In genomic region chr2:241637233-241638062, GRCh38 we compare ENCODE assay signal across 1 cellular context.
TF ChIP-seq lines count a peak whose summit lies in the region.

ATG4B (plus strand) TSS chr2:241637693; CDS start chr2:241637715, 22 bp downstream.

TF ChIP-seq in GM12878, 131 proteins besides CTCF, POLR2A, EP300 and RAD21 (continued from another document and continues in another):
- TF ChIP-seq, protein P1, sequence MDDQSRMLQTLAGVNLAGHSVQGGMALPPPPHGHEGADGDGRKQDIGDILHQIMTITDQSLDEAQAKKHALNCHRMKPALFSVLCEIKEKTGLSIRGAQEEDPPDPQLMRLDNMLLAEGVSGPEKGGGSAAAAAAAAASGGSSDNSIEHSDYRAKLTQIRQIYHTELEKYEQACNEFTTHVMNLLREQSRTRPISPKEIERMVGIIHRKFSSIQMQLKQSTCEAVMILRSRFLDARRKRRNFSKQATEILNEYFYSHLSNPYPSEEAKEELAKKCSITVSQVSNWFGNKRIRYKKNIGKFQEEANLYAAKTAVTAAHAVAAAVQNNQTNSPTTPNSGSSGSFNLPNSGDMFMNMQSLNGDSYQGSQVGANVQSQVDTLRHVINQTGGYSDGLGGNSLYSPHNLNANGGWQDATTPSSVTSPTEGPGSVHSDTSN (IDR thresholded peaks at IDR 0.05; ENCODE audit: insufficient replicate concordance, low read depth, low read length): no peak
- TF ChIP-seq POLR2AphosphoS2 (IDR thresholded peaks at IDR 0.05; ENCODE audit: low read depth, low read length) (0 out of 2 replicates have a peak, but pooled peaks have one; percentile 67), HDAC6 (IDR thresholded peaks at IDR 0.05; ENCODE audit: unreplicated experiment) (no peak), ZBTB4 (CRISPR knock-in tag; IDR thresholded peaks at IDR 0.05) (no peak), ZBED1 (IDR thresholded peaks at IDR 0.05; ENCODE audit: borderline replicate concordance) (no peak), KLF5 (IDR thresholded peaks at IDR 0.05; ENCODE audit: partially characterized antibody) (peak; percentile 83), DPF2 (IDR thresholded peaks at IDR 0.05) (0 out of 2 replicates have a peak, but pooled peaks have one; percentile 32), KDM1A (IDR thresholded peaks at IDR 0.05; ENCODE audit: borderline replicate concordance) (no peak), TCF3 (IDR thresholded peaks at IDR 0.05; ENCODE audit: borderline replicate concordance, insufficient read depth, low read depth, low read length) (0 out of 2 replicates have a peak, but pooled peaks have one; percentile 33), CBX3 (IDR thresholded peaks at IDR 0.05; ENCODE audit: borderline replicate concordance, low read depth) (no peak), ZSCAN29 (IDR thresholded peaks at IDR 0.05) (no peak), POU2F2 (IDR thresholded peaks at IDR 0.05; ENCODE audit: borderline replicate concordance, low read depth, low read length) (0 out of 3 replicates have a peak, but pooled peaks have one; percentile 33), ZNF384 (IDR thresholded peaks at IDR 0.05; ENCODE audit: borderline replicate concordance, low read depth, low read length) (no peak), MEF2B (IDR thresholded peaks at IDR 0.05; ENCODE audit: partially characterized antibody, poor library complexity, severe bottlenecking) (no peak), SIX5 (IDR thresholded peaks at IDR 0.05; ENCODE audit: low read depth, low read length, severe bottlenecking) (peak; percentile 87), SKIL (IDR thresholded peaks at IDR 0.05; ENCODE audit: low read depth, poor library complexity, severe bottlenecking) (no peak), EGR1 (IDR thresholded peaks at IDR 0.05; ENCODE audit: borderline replicate concordance in 1 of 2, low read depth in 2 of 2, low read length in 2 of 2) (peak; percentile 49 to 55; a peak in 2 of 3 replicates), SRF (IDR thresholded peaks at IDR 0.05; ENCODE audit: low read depth in 2 of 2, low read length in 2 of 2) (peak; percentile 20 to 92; a peak in 2 of 4 replicates), MTA3 (IDR thresholded peaks at IDR 0.05; ENCODE audit: borderline replicate concordance, low read length) (no peak), LARP7 (IDR thresholded peaks at IDR 0.05) (peak; percentile 52), MTA2 (IDR thresholded peaks at IDR 0.05; ENCODE audit: low read depth) (no peak), MEF2A (IDR thresholded peaks at IDR 0.05; ENCODE audit: insufficient read depth, low read depth, low read length) (no peak), ETV6 (conservative IDR thresholded peaks at IDR 0.05 in 1 of 2, IDR thresholded peaks at IDR 0.05 in 1 of 2; ENCODE audit: borderline replicate concordance in 1 of 2, low read depth in 1 of 2) (no peak), IKZF1 (conservative IDR thresholded peaks at IDR 0.05) (peak; percentile 99), SMAD5 (IDR thresholded peaks at IDR 0.05; ENCODE audit: low read depth) (no peak), IRF4 (IDR thresholded peaks at IDR 0.05; ENCODE audit: low read depth, low read length) (no peak), ATF2 (IDR thresholded peaks at IDR 0.05; ENCODE audit: low read length) (no peak), SUPT20H (IDR thresholded peaks at IDR 0.05; ENCODE audit: borderline replicate concordance, control insufficient read depth, low read depth, low read length) (no peak), YY1 (IDR thresholded peaks at IDR 0.05; ENCODE audit: low read depth, low read length) (peak; percentile 99)
- TF ChIP-seq, protein P2, sequence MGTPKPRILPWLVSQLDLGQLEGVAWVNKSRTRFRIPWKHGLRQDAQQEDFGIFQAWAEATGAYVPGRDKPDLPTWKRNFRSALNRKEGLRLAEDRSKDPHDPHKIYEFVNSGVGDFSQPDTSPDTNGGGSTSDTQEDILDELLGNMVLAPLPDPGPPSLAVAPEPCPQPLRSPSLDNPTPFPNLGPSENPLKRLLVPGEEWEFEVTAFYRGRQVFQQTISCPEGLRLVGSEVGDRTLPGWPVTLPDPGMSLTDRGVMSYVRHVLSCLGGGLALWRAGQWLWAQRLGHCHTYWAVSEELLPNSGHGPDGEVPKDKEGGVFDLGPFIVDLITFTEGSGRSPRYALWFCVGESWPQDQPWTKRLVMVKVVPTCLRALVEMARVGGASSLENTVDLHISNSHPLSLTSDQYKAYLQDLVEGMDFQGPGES (IDR thresholded peaks at IDR 0.05): no peak
- TF ChIP-seq, protein P3, sequence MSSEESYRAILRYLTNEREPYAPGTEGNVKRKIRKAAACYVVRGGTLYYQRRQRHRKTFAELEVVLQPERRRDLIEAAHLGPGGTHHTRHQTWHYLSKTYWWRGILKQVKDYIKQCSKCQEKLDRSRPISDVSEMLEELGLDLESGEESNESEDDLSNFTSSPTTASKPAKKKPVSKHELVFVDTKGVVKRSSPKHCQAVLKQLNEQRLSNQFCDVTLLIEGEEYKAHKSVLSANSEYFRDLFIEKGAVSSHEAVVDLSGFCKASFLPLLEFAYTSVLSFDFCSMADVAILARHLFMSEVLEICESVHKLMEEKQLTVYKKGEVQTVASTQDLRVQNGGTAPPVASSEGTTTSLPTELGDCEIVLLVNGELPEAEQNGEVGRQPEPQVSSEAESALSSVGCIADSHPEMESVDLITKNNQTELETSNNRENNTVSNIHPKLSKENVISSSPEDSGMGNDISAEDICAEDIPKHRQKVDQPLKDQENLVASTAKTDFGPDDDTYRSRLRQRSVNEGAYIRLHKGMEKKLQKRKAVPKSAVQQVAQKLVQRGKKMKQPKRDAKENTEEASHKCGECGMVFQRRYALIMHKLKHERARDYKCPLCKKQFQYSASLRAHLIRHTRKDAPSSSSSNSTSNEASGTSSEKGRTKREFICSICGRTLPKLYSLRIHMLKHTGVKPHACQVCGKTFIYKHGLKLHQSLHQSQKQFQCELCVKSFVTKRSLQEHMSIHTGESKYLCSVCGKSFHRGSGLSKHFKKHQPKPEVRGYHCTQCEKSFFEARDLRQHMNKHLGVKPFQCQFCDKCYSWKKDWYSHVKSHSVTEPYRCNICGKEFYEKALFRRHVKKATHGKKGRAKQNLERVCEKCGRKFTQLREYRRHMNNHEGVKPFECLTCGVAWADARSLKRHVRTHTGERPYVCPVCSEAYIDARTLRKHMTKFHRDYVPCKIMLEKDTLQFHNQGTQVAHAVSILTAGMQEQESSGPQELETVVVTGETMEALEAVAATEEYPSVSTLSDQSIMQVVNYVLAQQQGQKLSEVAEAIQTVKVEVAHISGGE (CRISPR knock-in tag; IDR thresholded peaks at IDR 0.05): no peak
- TF ChIP-seq, protein P4, sequence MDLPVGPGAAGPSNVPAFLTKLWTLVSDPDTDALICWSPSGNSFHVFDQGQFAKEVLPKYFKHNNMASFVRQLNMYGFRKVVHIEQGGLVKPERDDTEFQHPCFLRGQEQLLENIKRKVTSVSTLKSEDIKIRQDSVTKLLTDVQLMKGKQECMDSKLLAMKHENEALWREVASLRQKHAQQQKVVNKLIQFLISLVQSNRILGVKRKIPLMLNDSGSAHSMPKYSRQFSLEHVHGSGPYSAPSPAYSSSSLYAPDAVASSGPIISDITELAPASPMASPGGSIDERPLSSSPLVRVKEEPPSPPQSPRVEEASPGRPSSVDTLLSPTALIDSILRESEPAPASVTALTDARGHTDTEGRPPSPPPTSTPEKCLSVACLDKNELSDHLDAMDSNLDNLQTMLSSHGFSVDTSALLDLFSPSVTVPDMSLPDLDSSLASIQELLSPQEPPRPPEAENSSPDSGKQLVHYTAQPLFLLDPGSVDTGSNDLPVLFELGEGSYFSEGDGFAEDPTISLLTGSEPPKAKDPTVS (IDR thresholded peaks at IDR 0.05; ENCODE audit: low read depth, low read length): no peak
- TF ChIP-seq, protein P5, sequence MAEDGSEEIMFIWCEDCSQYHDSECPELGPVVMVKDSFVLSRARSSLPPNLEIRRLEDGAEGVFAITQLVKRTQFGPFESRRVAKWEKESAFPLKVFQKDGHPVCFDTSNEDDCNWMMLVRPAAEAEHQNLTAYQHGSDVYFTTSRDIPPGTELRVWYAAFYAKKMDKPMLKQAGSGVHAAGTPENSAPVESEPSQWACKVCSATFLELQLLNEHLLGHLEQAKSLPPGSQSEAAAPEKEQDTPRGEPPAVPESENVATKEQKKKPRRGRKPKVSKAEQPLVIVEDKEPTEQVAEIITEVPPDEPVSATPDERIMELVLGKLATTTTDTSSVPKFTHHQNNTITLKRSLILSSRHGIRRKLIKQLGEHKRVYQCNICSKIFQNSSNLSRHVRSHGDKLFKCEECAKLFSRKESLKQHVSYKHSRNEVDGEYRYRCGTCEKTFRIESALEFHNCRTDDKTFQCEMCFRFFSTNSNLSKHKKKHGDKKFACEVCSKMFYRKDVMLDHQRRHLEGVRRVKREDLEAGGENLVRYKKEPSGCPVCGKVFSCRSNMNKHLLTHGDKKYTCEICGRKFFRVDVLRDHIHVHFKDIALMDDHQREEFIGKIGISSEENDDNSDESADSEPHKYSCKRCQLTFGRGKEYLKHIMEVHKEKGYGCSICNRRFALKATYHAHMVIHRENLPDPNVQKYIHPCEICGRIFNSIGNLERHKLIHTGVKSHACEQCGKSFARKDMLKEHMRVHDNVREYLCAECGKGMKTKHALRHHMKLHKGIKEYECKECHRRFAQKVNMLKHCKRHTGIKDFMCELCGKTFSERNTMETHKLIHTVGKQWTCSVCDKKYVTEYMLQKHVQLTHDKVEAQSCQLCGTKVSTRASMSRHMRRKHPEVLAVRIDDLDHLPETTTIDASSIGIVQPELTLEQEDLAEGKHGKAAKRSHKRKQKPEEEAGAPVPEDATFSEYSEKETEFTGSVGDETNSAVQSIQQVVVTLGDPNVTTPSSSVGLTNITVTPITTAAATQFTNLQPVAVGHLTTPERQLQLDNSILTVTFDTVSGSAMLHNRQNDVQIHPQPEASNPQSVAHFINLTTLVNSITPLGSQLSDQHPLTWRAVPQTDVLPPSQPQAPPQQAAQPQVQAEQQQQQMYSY (CRISPR knock-in tag; IDR thresholded peaks at IDR 0.05): no peak
- TF ChIP-seq, protein P6, sequence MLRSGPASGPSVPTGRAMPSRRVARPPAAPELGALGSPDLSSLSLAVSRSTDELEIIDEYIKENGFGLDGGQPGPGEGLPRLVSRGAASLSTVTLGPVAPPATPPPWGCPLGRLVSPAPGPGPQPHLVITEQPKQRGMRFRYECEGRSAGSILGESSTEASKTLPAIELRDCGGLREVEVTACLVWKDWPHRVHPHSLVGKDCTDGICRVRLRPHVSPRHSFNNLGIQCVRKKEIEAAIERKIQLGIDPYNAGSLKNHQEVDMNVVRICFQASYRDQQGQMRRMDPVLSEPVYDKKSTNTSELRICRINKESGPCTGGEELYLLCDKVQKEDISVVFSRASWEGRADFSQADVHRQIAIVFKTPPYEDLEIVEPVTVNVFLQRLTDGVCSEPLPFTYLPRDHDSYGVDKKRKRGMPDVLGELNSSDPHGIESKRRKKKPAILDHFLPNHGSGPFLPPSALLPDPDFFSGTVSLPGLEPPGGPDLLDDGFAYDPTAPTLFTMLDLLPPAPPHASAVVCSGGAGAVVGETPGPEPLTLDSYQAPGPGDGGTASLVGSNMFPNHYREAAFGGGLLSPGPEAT (IDR thresholded peaks at IDR 0.05; ENCODE audit: low read depth): peak; percentile 39; the same call in 1 of the 2 replicates
